In the genomic region with DNA sequence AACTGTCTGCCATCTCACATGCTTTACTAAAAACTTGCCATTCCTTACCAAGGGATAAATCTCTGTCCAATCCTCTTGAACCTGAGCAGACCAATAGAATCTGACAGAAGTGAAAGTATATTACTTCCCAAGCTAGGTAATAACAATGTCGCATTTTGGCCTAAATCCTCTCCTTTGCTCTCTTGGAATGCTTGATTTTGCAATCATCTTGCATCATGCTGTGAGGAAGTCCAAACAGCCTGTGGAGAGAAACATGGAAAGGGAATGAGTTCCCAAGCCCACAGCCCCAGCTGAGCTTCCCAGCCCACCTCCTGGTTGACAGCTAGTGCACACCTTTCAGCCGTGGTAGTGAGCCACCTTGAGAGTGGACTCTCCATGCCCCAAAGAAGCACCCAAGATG, we compare ENCODE assay signal across 15 cellular contexts.
"Had no signal": no experiment of that assay in that cellular context is flagged by ENCODE, and none has a peak within 500 bp of the region (broad histone marks: within the 10 kb centered on the region; RNA-seq: fewer than 3 reads in every experiment).

No MANE protein-coding gene starts in this region.

- H3K4me3 ChIP-seq: ascending aorta, colonic mucosa, pancreas, tibial artery, uterus had no signal

- H3K36me3 Mint-ChIP-seq: activated naive CD8-positive, alpha-beta T cell treated with anti-CD3 and anti-CD28 coated beads, Interleukin-2, amount 10 ng/mL, durations not matched to agents 7 days and 5 days had no signal

- H3K4me1 Mint-ChIP-seq: activated naive CD8-positive, alpha-beta T cell treated with anti-CD3 and anti-CD28 coated beads, Interleukin-2, amount 10 ng/mL, durations not matched to agents 7 days and 5 days had no signal

- H3K4me3 Mint-ChIP-seq: activated naive CD8-positive, alpha-beta T cell treated with anti-CD3 and anti-CD28 coated beads, Interleukin-2, amount 10 ng/mL, durations not matched to agents 7 days and 5 days; T-helper 2 cell treated with Interferon-gamma antibody and Interleukin-4, amounts not matched to agents 5 μg/mL and 100 μg/mL, for 36 hours had no signal

- H3K4me1 ChIP-seq: ascending aorta, colonic mucosa, pancreas, uterus had no signal

- H3K27me3 ChIP-seq: ascending aorta, colonic mucosa, pancreas, tibial artery, uterus had no signal

- H3K27ac Mint-ChIP-seq: activated naive CD8-positive, alpha-beta T cell treated with anti-CD3 and anti-CD28 coated beads, Interleukin-2, amount 10 ng/mL, durations not matched to agents 7 days and 5 days; T-helper 2 cell treated with Interferon-gamma antibody and Interleukin-4, amounts not matched to agents 5 μg/mL and 100 μg/mL, for 36 hours had no signal

- DNase-seq: activated CD4-positive, alpha-beta T cell treated with anti-CD3 and anti-CD28 coated beads, Interleukin-2, amount 50 U/mL, for 48 hours; activated CD4-positive, CD25-positive, alpha-beta regulatory T cell treated with anti-CD3 and anti-CD28 coated beads, Interleukin-2, amount 50 U/mL, for 72 hours; activated gamma-delta T cell treated with Interleukin-2 at 50 U/mL for 16 hours; activated naive CD8-positive, alpha-beta T cell treated with anti-CD3 and anti-CD28 coated beads, Interleukin-2, amount 10 ng/mL, durations not matched to agents 7 days and 5 days; activated T-cell treated with anti-CD3 and anti-CD28 coated beads, Interleukin-2, amount 50 U/mL, for 48 hours; colonic mucosa; effector CD4-positive, alpha-beta T cell; glutamatergic neuron; pancreas; small intestine; SW 1271; tibial artery; uterus had no signal

- H3K9me3 Mint-ChIP-seq: activated naive CD8-positive, alpha-beta T cell treated with anti-CD3 and anti-CD28 coated beads, Interleukin-2, amount 10 ng/mL, durations not matched to agents 7 days and 5 days; T-helper 2 cell treated with Interferon-gamma antibody and Interleukin-4, amounts not matched to agents 5 μg/mL and 100 μg/mL, for 36 hours had no signal

- H3K27ac ChIP-seq: ascending aorta, colonic mucosa, pancreas, tibial artery, uterus had no signal

- H3K9me3 ChIP-seq: ascending aorta, colonic mucosa, pancreas, tibial artery, uterus had no signal

- H3K36me3 ChIP-seq: ascending aorta, colonic mucosa, pancreas, tibial artery, uterus had no signal

- H3K27me3 Mint-ChIP-seq: activated naive CD8-positive, alpha-beta T cell treated with anti-CD3 and anti-CD28 coated beads, Interleukin-2, amount 10 ng/mL, durations not matched to agents 7 days and 5 days had no signal
